ENCODE assay signal across 8 cellular contexts in genomic region chr10:86958831-86959736, GRCh38. TPM values are rescaled to one million over a fixed set of nuclear protein-coding genes. Genes with fewer than 3 reads are reported as not detected.
DNase-seq lines count a peak whose midpoint lies in the region; ATAC-seq and TF ChIP-seq lines count a peak whose summit lies in the region.

No MANE protein-coding gene starts in this region.

- H3K4me3 Mint-ChIP-seq in brain: peak overlapping the region in 3 of 5 experiments; percentile 46 to 72 (median 66)

- no peaks in the 10 kb centered on the region for H3K9me3 ChIP-seq in HUES64 (ENCODE audit: insufficient read depth, low read depth, low read length)
- H3K9me3 ChIP-seq in suprapubic skin: no peaks in the 10 kb centered on the region

- H3K9ac ChIP-seq in HUES64 (ENCODE audit: low read depth, low read length): 0 out of 2 replicates have a peak overlapping the region, but pooled peaks have one; percentile 14

- H3K27me3 Mint-ChIP-seq in brain: no peaks in the 10 kb centered on the region

- no peaks in the 10 kb centered on the region for H3K36me3 ChIP-seq in HUES64 (ENCODE audit: insufficient read depth, low read length)
- H3K36me3 ChIP-seq in suprapubic skin: no peaks in the 10 kb centered on the region

- H3K27ac Mint-ChIP-seq in brain: peak overlapping the region in 3 of 5 experiments; percentile 88 to 99 (median 89)

- peaks cover 0 to 2% (median 0%) of the 10 kb centered on the region in 5 experiments for H3K9me3 Mint-ChIP-seq in brain

- no peak for ATAC-seq in GM21619 (IDR thresholded peaks at IDR 0.05; ENCODE audit: unreplicated experiment)
- ATAC-seq in HG03469 (IDR thresholded peaks at IDR 0.05; ENCODE audit: unreplicated experiment): no peak

- DNase-seq in islet precursor cell (peak; percentile 93), suprapubic skin (ENCODE audit: low spot score in 2 of 2) (peak in 1 of 2 donors; percentile 77), activated gamma-delta T cell (lab: John Stamatoyannopoulos, UW) (no peak), retina (no peak)

- 64% methylated on average over 17 of the region's 17 CpGs for WGBS in HUES64
- WGBS in suprapubic skin: 49% methylated on average over 15 of the region's 17 CpGs

- peaks cover 40% of the 10 kb centered on the region for H3K4me1 ChIP-seq in HUES64 (ENCODE audit: insufficient read depth, low read length)
- peaks cover 79% of the 10 kb centered on the region for H3K4me1 ChIP-seq in suprapubic skin

- no peaks in the 10 kb centered on the region for H3K36me3 Mint-ChIP-seq in brain

- no peak for TF ChIP-seq EP300 in suprapubic skin (IDR thresholded peaks at IDR 0.05)

- TF ChIP-seq CTCF in brain (conservative IDR thresholded peaks at IDR 0.05): no peak
- TF ChIP-seq CTCF in suprapubic skin (IDR thresholded peaks at IDR 0.05): no peak

- no peaks in the 10 kb centered on the region for H3K27me3 ChIP-seq in HUES64 (ENCODE audit: insufficient read depth, low read length)
- no peaks in the 10 kb centered on the region for H3K27me3 ChIP-seq in suprapubic skin

- H3K4me1 Mint-ChIP-seq in brain: peaks cover 46% of the 10 kb centered on the region

- 0 out of 2 replicates have a peak overlapping the region, but pooled peaks have one; percentile 21 for H3K27ac ChIP-seq in HUES64 (ENCODE audit: low read depth, low read length)
- H3K27ac ChIP-seq in suprapubic skin: peak overlapping the region; percentile 63

- H3K4me3 ChIP-seq in HUES64 (ENCODE audit: low read length): no peak overlapping the region
- H3K4me3 ChIP-seq in suprapubic skin: peak overlapping the region; percentile 31

- no peak for TF ChIP-seq POLR2A in suprapubic skin (IDR thresholded peaks at IDR 0.05)

RNA-seq across cellular contexts. Expression of gene SNCG, which starts 0.7 kb away (rescaled TPM):
- polyA plus RNA-seq in HUES64 (2013, experiment 1 of 2): 8.2 TPM
- 10.6 TPM for polyA plus RNA-seq in HUES64 (2013, experiment 2 of 2)
- 154 TPM for polyA plus RNA-seq in brain (ENCODE audit: insufficient read depth, low read depth, low replicate concordance)
- 10 to 100 TPM; 20.7 to 27.1 (median 24.6) TPM for total RNA-seq in suprapubic skin

RNA-seq across cellular contexts. Expression of gene MMRN2, which starts 1.7 kb away (rescaled TPM):
- polyA plus RNA-seq in HUES64 (2013, experiment 1 of 2): 0.85 TPM
- polyA plus RNA-seq in HUES64 (2013, experiment 2 of 2): 1.4 TPM
- 11.5 TPM for polyA plus RNA-seq in brain (ENCODE audit: insufficient read depth, low read depth, low replicate concordance)
- total RNA-seq in suprapubic skin: 10 to 100 TPM; 23.1 to 77.6 (median 40.7) TPM

RNA-seq across cellular contexts. Expression of gene ADIRF, which starts 9.2 kb away (rescaled TPM):
- polyA plus RNA-seq in HUES64 (2013, experiment 1 of 2): not detected
- polyA plus RNA-seq in HUES64 (2013, experiment 2 of 2): not detected
- polyA plus RNA-seq in brain (ENCODE audit: insufficient read depth, low read depth, low replicate concordance): 84.5 TPM
- 100 to 1,000 TPM in 2 of 4 donors, 10 to 100 TPM in 2; 79.1 to 131 (median 104) TPM for total RNA-seq in suprapubic skin
